In the genomic region with DNA sequence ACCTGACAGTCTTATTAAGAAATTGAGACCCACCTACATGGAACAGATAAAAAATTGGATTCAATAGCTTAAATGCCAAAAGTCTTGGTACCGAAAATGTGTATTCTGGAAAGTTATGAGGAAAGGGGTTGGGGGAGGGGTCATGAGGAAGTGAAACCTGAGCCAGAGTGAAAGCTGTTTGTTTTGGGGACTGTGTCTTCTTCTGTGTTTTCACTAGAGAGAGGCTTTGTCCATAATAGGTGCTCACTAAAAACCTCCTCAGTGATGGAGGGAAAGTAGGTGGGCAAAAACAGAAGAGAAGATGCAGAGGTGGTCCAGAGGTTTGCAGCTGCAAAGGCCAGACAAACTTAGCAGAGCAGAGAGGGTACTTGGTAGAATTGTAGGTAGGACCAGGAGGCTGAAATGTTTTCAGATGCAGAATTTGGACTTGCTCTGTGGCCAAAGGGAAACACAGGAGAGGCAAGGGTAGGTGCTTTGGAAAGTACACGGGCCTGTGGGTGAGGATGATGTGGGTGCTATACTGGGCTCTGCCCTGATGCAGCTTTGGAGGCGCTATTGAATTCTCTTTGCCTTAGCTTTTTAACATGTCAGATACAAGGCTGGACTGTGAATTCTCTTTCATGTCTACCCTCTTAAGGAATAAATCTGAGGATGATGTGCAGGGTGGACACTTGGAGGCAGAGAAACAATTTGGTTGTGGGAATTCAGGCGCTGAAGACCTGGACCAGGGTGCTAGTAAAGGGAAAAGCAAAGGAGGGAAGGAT, we compare ENCODE assay signal across 1 cellular context.
TF ChIP-seq lines count a peak whose summit lies in the region.

No MANE protein-coding gene starts in this region.

TF ChIP-seq in H1, 55 proteins besides CTCF, POLR2A, EP300 and RAD21:
- TF ChIP-seq KDM4A (IDR thresholded peaks at IDR 0.05; ENCODE audit: low read depth, low read length, severe bottlenecking) (no peak), TEAD4 (IDR thresholded peaks at IDR 0.05; ENCODE audit: low read depth, low read length) (no peak), RFX5 (IDR thresholded peaks at IDR 0.05; ENCODE audit: borderline replicate concordance, low read depth, low read length) (no peak), TAF7 (optimal IDR thresholded peaks at IDR 0.05; ENCODE audit: borderline replicate concordance, low read depth, low read length) (no peak), KDM1A (IDR thresholded peaks at IDR 0.05; ENCODE audit: borderline replicate concordance, low read length) (no peak), CEBPB (IDR thresholded peaks at IDR 0.05; ENCODE audit: low read depth, low read length) (no peak), TCF12 (IDR thresholded peaks at IDR 0.05; ENCODE audit: low read depth, low read length) (no peak), FOSL1 (IDR thresholded peaks at IDR 0.05; ENCODE audit: insufficient read depth, low read depth, low read length) (no peak), TBP (IDR thresholded peaks at IDR 0.05; ENCODE audit: low read depth, low read length) (no peak), BACH1 (IDR thresholded peaks at IDR 0.05; ENCODE audit: low read length) (no peak), CBX8 (IDR thresholded peaks at IDR 0.05; ENCODE audit: borderline replicate concordance, low read depth, low read length) (no peak), SAP30 (IDR thresholded peaks at IDR 0.05; ENCODE audit: insufficient read depth, insufficient replicate concordance, low read length) (no peak), GABPA (IDR thresholded peaks at IDR 0.05; ENCODE audit: borderline replicate concordance, insufficient read depth, low read length) (no peak), SIX5 (IDR thresholded peaks at IDR 0.05; ENCODE audit: low read depth, low read length) (no peak), RBBP5 (IDR thresholded peaks at IDR 0.05; ENCODE audit: borderline replicate concordance, low read depth, low read length) (no peak), CREB1 (IDR thresholded peaks at IDR 0.05) (no peak), EGR1 (IDR thresholded peaks at IDR 0.05; ENCODE audit: borderline replicate concordance, low read depth, low read length) (no peak)
- TF ChIP-seq, protein P1, sequence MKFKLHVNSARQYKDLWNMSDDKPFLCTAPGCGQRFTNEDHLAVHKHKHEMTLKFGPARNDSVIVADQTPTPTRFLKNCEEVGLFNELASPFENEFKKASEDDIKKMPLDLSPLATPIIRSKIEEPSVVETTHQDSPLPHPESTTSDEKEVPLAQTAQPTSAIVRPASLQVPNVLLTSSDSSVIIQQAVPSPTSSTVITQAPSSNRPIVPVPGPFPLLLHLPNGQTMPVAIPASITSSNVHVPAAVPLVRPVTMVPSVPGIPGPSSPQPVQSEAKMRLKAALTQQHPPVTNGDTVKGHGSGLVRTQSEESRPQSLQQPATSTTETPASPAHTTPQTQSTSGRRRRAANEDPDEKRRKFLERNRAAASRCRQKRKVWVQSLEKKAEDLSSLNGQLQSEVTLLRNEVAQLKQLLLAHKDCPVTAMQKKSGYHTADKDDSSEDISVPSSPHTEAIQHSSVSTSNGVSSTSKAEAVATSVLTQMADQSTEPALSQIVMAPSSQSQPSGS (IDR thresholded peaks at IDR 0.05; ENCODE audit: low read length), result no peak
- TF ChIP-seq, protein P2, sequence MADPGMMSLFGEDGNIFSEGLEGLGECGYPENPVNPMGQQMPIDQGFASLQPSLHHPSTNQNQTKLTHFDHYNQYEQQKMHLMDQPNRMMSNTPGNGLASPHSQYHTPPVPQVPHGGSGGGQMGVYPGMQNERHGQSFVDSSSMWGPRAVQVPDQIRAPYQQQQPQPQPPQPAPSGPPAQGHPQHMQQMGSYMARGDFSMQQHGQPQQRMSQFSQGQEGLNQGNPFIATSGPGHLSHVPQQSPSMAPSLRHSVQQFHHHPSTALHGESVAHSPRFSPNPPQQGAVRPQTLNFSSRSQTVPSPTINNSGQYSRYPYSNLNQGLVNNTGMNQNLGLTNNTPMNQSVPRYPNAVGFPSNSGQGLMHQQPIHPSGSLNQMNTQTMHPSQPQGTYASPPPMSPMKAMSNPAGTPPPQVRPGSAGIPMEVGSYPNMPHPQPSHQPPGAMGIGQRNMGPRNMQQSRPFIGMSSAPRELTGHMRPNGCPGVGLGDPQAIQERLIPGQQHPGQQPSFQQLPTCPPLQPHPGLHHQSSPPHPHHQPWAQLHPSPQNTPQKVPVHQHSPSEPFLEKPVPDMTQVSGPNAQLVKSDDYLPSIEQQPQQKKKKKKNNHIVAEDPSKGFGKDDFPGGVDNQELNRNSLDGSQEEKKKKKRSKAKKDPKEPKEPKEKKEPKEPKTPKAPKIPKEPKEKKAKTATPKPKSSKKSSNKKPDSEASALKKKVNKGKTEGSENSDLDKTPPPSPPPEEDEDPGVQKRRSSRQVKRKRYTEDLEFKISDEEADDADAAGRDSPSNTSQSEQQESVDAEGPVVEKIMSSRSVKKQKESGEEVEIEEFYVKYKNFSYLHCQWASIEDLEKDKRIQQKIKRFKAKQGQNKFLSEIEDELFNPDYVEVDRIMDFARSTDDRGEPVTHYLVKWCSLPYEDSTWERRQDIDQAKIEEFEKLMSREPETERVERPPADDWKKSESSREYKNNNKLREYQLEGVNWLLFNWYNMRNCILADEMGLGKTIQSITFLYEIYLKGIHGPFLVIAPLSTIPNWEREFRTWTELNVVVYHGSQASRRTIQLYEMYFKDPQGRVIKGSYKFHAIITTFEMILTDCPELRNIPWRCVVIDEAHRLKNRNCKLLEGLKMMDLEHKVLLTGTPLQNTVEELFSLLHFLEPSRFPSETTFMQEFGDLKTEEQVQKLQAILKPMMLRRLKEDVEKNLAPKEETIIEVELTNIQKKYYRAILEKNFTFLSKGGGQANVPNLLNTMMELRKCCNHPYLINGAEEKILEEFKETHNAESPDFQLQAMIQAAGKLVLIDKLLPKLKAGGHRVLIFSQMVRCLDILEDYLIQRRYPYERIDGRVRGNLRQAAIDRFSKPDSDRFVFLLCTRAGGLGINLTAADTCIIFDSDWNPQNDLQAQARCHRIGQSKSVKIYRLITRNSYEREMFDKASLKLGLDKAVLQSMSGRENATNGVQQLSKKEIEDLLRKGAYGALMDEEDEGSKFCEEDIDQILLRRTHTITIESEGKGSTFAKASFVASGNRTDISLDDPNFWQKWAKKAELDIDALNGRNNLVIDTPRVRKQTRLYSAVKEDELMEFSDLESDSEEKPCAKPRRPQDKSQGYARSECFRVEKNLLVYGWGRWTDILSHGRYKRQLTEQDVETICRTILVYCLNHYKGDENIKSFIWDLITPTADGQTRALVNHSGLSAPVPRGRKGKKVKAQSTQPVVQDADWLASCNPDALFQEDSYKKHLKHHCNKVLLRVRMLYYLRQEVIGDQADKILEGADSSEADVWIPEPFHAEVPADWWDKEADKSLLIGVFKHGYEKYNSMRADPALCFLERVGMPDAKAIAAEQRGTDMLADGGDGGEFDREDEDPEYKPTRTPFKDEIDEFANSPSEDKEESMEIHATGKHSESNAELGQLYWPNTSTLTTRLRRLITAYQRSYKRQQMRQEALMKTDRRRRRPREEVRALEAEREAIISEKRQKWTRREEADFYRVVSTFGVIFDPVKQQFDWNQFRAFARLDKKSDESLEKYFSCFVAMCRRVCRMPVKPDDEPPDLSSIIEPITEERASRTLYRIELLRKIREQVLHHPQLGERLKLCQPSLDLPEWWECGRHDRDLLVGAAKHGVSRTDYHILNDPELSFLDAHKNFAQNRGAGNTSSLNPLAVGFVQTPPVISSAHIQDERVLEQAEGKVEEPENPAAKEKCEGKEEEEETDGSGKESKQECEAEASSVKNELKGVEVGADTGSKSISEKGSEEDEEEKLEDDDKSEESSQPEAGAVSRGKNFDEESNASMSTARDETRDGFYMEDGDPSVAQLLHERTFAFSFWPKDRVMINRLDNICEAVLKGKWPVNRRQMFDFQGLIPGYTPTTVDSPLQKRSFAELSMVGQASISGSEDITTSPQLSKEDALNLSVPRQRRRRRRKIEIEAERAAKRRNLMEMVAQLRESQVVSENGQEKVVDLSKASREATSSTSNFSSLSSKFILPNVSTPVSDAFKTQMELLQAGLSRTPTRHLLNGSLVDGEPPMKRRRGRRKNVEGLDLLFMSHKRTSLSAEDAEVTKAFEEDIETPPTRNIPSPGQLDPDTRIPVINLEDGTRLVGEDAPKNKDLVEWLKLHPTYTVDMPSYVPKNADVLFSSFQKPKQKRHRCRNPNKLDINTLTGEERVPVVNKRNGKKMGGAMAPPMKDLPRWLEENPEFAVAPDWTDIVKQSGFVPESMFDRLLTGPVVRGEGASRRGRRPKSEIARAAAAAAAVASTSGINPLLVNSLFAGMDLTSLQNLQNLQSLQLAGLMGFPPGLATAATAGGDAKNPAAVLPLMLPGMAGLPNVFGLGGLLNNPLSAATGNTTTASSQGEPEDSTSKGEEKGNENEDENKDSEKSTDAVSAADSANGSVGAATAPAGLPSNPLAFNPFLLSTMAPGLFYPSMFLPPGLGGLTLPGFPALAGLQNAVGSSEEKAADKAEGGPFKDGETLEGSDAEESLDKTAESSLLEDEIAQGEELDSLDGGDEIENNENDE (IDR thresholded peaks at IDR 0.05; ENCODE audit: insufficient replicate concordance, low read length), result no peak
